ENCODE assay signal across 25 cellular contexts in the genomic region with DNA sequence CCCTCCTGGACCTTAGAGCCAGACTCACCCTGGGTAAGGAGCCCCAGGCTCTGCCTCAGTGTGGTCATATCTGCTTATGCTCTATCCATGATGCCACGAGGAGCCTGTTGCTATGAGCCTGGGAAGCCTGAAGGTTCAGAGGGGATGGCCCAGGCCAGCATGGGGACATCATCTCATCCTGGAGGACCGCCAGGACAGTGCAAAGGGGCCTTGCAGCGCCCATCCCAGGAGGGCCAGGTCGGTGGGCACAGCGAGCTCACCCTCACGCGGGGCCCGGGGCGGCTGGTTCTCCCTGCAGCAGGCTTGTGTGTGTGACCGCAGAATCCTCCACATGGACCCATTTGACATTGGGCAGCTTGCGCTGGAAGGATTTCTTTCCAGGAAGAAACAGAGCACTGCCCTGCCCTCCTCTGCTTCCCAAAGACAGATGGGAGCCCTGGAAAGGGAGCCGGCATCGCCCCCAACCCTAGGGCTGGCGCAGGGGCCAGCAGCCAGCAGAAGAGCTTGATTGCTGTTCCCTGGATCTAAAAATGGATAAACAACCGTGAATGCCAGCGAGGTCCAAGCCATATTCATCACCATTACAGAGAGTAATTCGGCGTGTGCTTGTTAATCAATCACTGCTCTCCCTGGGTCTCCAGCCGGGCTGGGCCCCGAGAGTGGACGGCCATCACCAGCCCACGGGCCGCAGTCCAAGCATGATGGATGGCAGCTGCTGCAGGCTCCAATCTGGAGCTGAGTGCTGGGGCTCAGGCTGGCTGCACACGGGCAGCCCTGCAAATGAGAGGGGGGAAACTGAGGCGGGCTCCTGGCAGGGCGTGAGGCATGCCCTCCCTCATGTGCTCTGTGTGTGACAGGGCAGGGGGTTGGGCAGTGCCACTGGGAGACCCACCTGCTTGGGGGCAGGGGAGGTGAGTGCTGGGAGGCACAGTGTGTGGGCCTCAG.
"Had no signal": no experiment of that assay in that cellular context is flagged by ENCODE, and none has a peak within 500 bp of the region (broad histone marks: within the 10 kb centered on the region; RNA-seq: fewer than 3 reads in every experiment).

No MANE protein-coding gene starts in this region.

- H3K4me1 Mint-ChIP-seq: activated CD4-positive, alpha-beta T cell treated with anti-CD3 and anti-CD28 coated beads for 36 hours; activated CD8-positive, alpha-beta memory T cell treated with anti-CD3 and anti-CD28 coated beads, Interleukin-2, amount 10 ng/mL, durations not matched to agents 7 days and 5 days; memory B cell; natural killer cell; stimulated activated naive B cell treated with anti-CD40 and anti-IgM and Interleukin-4, amounts not matched to agents 10 μg/mL and 1 μg/mL and 100 μg/mL, for 72 hours had no signal

- H2AFZ ChIP-seq: hepatocyte had no signal

- H3K9me3 ChIP-seq: ascending aorta, neutrophil, ovary, psoas muscle, stomach, thyroid gland, upper lobe of left lung had no signal

- H3K4me3 Mint-ChIP-seq: activated CD4-positive, alpha-beta T cell treated with anti-CD3 and anti-CD28 coated beads for 36 hours; activated CD8-positive, alpha-beta memory T cell treated with anti-CD3 and anti-CD28 coated beads, Interleukin-2, amount 10 ng/mL, durations not matched to agents 7 days and 5 days; activated CD8-positive, alpha-beta T cell treated with anti-CD3 and anti-CD28 coated beads, Interleukin-2, amount 10 ng/mL, durations not matched to agents 7 days and 5 days; activated naive CD8-positive, alpha-beta T cell; dendritic cell treated with granulocyte-macrophage colony-stimulating factor and Interleukin-4, amounts not matched to agents 40 ng/mL and 50 ng/mL, for 4 days; memory B cell; natural killer cell; stimulated activated naive B cell treated with anti-CD40 and anti-IgM and Interleukin-4, amounts not matched to agents 10 μg/mL and 1 μg/mL and 100 μg/mL, for 72 hours had no signal

- H3K27ac Mint-ChIP-seq: activated CD4-positive, alpha-beta T cell treated with anti-CD3 and anti-CD28 coated beads for 36 hours; activated CD8-positive, alpha-beta memory T cell treated with anti-CD3 and anti-CD28 coated beads, Interleukin-2, amount 10 ng/mL, durations not matched to agents 7 days and 5 days; activated CD8-positive, alpha-beta T cell treated with anti-CD3 and anti-CD28 coated beads, Interleukin-2, amount 10 ng/mL, durations not matched to agents 7 days and 5 days; activated naive CD8-positive, alpha-beta T cell; activated T-helper 2 cell treated with anti-CD3 and anti-CD28 coated beads, Interferon-gamma antibody, Interleukin-2, Interleukin-4, amounts not matched to agents 10 μg/mL and 5 μg/mL and 100 μg/mL, durations not matched to agents 14 hours and 24 hours and 36 hours; dendritic cell treated with granulocyte-macrophage colony-stimulating factor and Interleukin-4, amounts not matched to agents 40 ng/mL and 50 ng/mL, for 4 days; memory B cell; natural killer cell; stimulated activated naive B cell treated with anti-CD40 and anti-IgM and Interleukin-4, amounts not matched to agents 10 μg/mL and 1 μg/mL and 100 μg/mL, for 72 hours had no signal

- H3K4me2 ChIP-seq: hepatocyte, smooth muscle cell had no signal

- H3K4me3 ChIP-seq: ascending aorta, hepatocyte, ovary, psoas muscle, smooth muscle cell, stomach, thyroid gland, upper lobe of left lung had no signal

- H3K27me3 ChIP-seq: ascending aorta, brain microvascular endothelial cell, hepatocyte, ovary, thyroid gland, upper lobe of left lung had no signal

- H3K27ac ChIP-seq: ascending aorta, brain microvascular endothelial cell, hepatocyte, neutrophil, ovary, psoas muscle, stomach, thyroid gland, upper lobe of left lung had no signal

- H3K4me1 ChIP-seq: ascending aorta, psoas muscle, thyroid gland, upper lobe of left lung had no signal

- DNase-seq: activated CD4-positive, alpha-beta T cell treated with anti-CD3 and anti-CD28 coated beads for 36 hours; activated CD4-positive, CD25-positive, alpha-beta regulatory T cell; activated CD8-positive, alpha-beta memory T cell treated with anti-CD3 and anti-CD28 coated beads, Interleukin-2, amount 10 ng/mL, durations not matched to agents 7 days and 5 days; activated CD8-positive, alpha-beta T cell treated with anti-CD3 and anti-CD28 coated beads, Interleukin-2, amount 10 ng/mL, durations not matched to agents 7 days and 5 days; activated T-cell treated with anti-CD3 and anti-CD28 coated beads, Interleukin-2, amount 50 U/mL, for 48 hours; brain microvascular endothelial cell; caudate nucleus; left colon; natural killer cell; stimulated activated CD4-positive, alpha-beta T cell treated with anti-CD3 and anti-CD28 coated beads, Interleukin-15, amount 100 ng/mL, for 24 hours; stimulated activated CD4-positive, alpha-beta T cell treated with anti-CD3 and anti-CD28 coated beads, Interleukin-2, amount 100 ng/mL, for 24 hours; stimulated activated naive B cell treated with anti-CD40 and anti-IgM and Interleukin-4, amounts not matched to agents 10 μg/mL and 1 μg/mL and 100 μg/mL, for 72 hours; stomach; thyroid gland; upper lobe of left lung had no signal

- H3K27me3 Mint-ChIP-seq: activated CD4-positive, alpha-beta T cell treated with anti-CD3 and anti-CD28 coated beads for 36 hours; activated CD8-positive, alpha-beta memory T cell treated with anti-CD3 and anti-CD28 coated beads, Interleukin-2, amount 10 ng/mL, durations not matched to agents 7 days and 5 days; dendritic cell treated with granulocyte-macrophage colony-stimulating factor and Interleukin-4, amounts not matched to agents 40 ng/mL and 50 ng/mL, for 4 days had no signal

- ATAC-seq: activated CD4-positive, alpha-beta T cell treated with anti-CD3 and anti-CD28 coated beads for 36 hours; activated CD8-positive, alpha-beta memory T cell treated with anti-CD3 and anti-CD28 coated beads, Interleukin-2, amount 10 ng/mL, durations not matched to agents 7 days and 5 days; activated CD8-positive, alpha-beta T cell treated with anti-CD3 and anti-CD28 coated beads, Interleukin-2, amount 10 ng/mL, durations not matched to agents 7 days and 5 days; left colon; natural killer cell; psoas muscle; stimulated activated naive B cell treated with anti-CD40 and anti-IgM and Interleukin-4, amounts not matched to agents 10 μg/mL and 1 μg/mL and 100 μg/mL, for 72 hours had no signal

- H3K9me3 Mint-ChIP-seq: activated T-helper 2 cell treated with anti-CD3 and anti-CD28 coated beads, Interferon-gamma antibody, Interleukin-2, Interleukin-4, amounts not matched to agents 10 μg/mL and 5 μg/mL and 100 μg/mL, durations not matched to agents 14 hours and 24 hours and 36 hours; dendritic cell treated with granulocyte-macrophage colony-stimulating factor and Interleukin-4, amounts not matched to agents 40 ng/mL and 50 ng/mL, for 4 days; memory B cell; natural killer cell; stimulated activated naive B cell treated with anti-CD40 and anti-IgM and Interleukin-4, amounts not matched to agents 10 μg/mL and 1 μg/mL and 100 μg/mL, for 72 hours had no signal

- H3K36me3 Mint-ChIP-seq: activated CD8-positive, alpha-beta memory T cell treated with anti-CD3 and anti-CD28 coated beads, Interleukin-2, amount 10 ng/mL, durations not matched to agents 7 days and 5 days; activated naive CD8-positive, alpha-beta T cell; memory B cell; natural killer cell; stimulated activated naive B cell treated with anti-CD40 and anti-IgM and Interleukin-4, amounts not matched to agents 10 μg/mL and 1 μg/mL and 100 μg/mL, for 72 hours had no signal

- H3K36me3 ChIP-seq: ascending aorta, brain microvascular endothelial cell, neutrophil, ovary, stomach, thyroid gland, upper lobe of left lung had no signal
